8 cellular contexts compared by ENCODE assay signal in genomic region chr3:16448691-16449090, GRCh38.
DNase-seq lines count a peak whose midpoint lies in the region; ATAC-seq, FAIRE-seq and TF ChIP-seq lines count a peak whose summit lies in the region.

No MANE protein-coding gene starts in this region.

- DNase-seq in A549 (ENCODE audit: low read depth in 1 of 2, low spot score in 1 of 2): peak; percentile 25 to 46
- peak; percentile 98 for DNase-seq in HCEC 1CT
- peak in 1 of 2 donors; percentile 41 for DNase-seq in activated naive CD4-positive, alpha-beta T cell treated with anti-CD3 and anti-CD28 coated beads, Interleukin-2, amount 50 U/mL, for 72 hours (ENCODE audit: low spot score in 2 of 2)
- DNase-seq in hepatic stellate cell (ENCODE audit: low spot score): peak; percentile 74
- DNase-seq in stimulated activated CD4-positive, alpha-beta T cell treated with anti-CD3 and anti-CD28 coated beads, Interleukin-1b, Interleukin-23, amount 100 ng/mL, for 24 hours (ENCODE audit: low read depth in 4 of 4, low spot score in 1 of 4): peak in 3 of 4 experiments; percentile 19 to 34 (median 21)
- DNase-seq in effector memory CD8-positive, alpha-beta T cell: no peak
- no peak for DNase-seq in DMS153 (lab: John Stamatoyannopoulos, UW)

- H3K27me3 Mint-ChIP-seq in effector memory CD8-positive, alpha-beta T cell: no peaks in the 10 kb centered on the region

- no peak; a peak in 1 of 5 replicates for TF ChIP-seq RAD21 in A549 (conservative IDR thresholded peaks at IDR 0.05 in 1 of 2, IDR thresholded peaks at IDR 0.05 in 1 of 2)

- H3K4me1 ChIP-seq in A549: peaks cover 18% of the 10 kb centered on the region

- no peaks in the 10 kb centered on the region for H3K9me3 ChIP-seq in A549

- peak overlapping the region; percentile 0 to 70; a peak in 4 of 6 replicates for H3K27ac ChIP-seq in A549

- no peak for TF ChIP-seq POLR2A in A549 (IDR thresholded peaks at IDR 0.05; ENCODE audit: low read length)

- H3K27ac Mint-ChIP-seq in activated naive CD4-positive, alpha-beta T cell treated with anti-CD3 and anti-CD28 coated beads, Interleukin-2, amount 50 U/mL, for 72 hours: peak overlapping the region; percentile 8 to 66
- peak overlapping the region in 1 of 2 donors; percentile 78 for H3K27ac Mint-ChIP-seq in effector memory CD8-positive, alpha-beta T cell

- H3K4me1 Mint-ChIP-seq in effector memory CD8-positive, alpha-beta T cell (ENCODE audit: low read depth in 2 of 2): peaks cover 15 to 42% of the 10 kb centered on the region in 2 donors

- FAIRE-seq in A549 (lab: Jason Lieb, UNC): no peak

- CTCF ChIA-PET in A549 (lab: Yijun Ruan, JAX): no interaction called here

- no peak overlapping the region for H3K4me3 ChIP-seq in A549

- POLR2A ChIA-PET in A549 (lab: Yijun Ruan, JAX): no interaction called here

- peak overlapping the region; percentile 32 for H3K4me2 ChIP-seq in A549

- peaks cover 15 to 75% of the 10 kb centered on the region in 2 donors for H3K36me3 Mint-ChIP-seq in activated naive CD4-positive, alpha-beta T cell treated with anti-CD3 and anti-CD28 coated beads, Interleukin-2, amount 50 U/mL, for 72 hours
- peaks cover 9% of the 10 kb centered on the region for H3K36me3 Mint-ChIP-seq in effector memory CD8-positive, alpha-beta T cell (ENCODE audit: insufficient read depth)

- no peak overlapping the region for H3K4me3 Mint-ChIP-seq in effector memory CD8-positive, alpha-beta T cell

- no peaks in the 10 kb centered on the region for H3K9me3 Mint-ChIP-seq in activated naive CD4-positive, alpha-beta T cell treated with anti-CD3 and anti-CD28 coated beads, Interleukin-2, amount 50 U/mL, for 72 hours
- H3K9me3 Mint-ChIP-seq in effector memory CD8-positive, alpha-beta T cell: no peaks in the 10 kb centered on the region

- TF ChIP-seq EP300 in A549 (IDR thresholded peaks at IDR 0.05): no peak

- TF ChIP-seq CTCF in A549 (IDR thresholded peaks at IDR 0.05): no peak

- peak; percentile 91 to 94 for ATAC-seq in A549
- peak; percentile 87 to 98 for ATAC-seq in activated naive CD4-positive, alpha-beta T cell treated with anti-CD3 and anti-CD28 coated beads, Interleukin-2, amount 50 U/mL, for 72 hours
- ATAC-seq in HG03354 (IDR thresholded peaks at IDR 0.05; ENCODE audit: poor library complexity, severe bottlenecking, unreplicated experiment): no peak
- ATAC-seq in effector memory CD8-positive, alpha-beta T cell (replicated peaks): no peak

- 11% methylated on average over 6 of the region's 6 CpGs for WGBS in A549 (ENCODE audit: missing lambda C conversion rate)

TF ChIP-seq in A549, 52 proteins besides CTCF, POLR2A, EP300 and RAD21:
- TF ChIP-seq SMC3 (IDR thresholded peaks at IDR 0.05): 0 out of 3 replicates have a peak, but pooled peaks have one; percentile 8
- 0 out of 2 replicates have a peak, but pooled peaks have one; percentile 17 for TF ChIP-seq MAX (IDR thresholded peaks at IDR 0.05)
- peak; percentile 42; the same call in 1 of the 2 replicates for TF ChIP-seq FOSL2 (IDR thresholded peaks at IDR 0.05)
- TF ChIP-seq FOSL2 (CRISPR knock-in tag; IDR thresholded peaks at IDR 0.05): no peak
- TF ChIP-seq E2F6 (IDR thresholded peaks at IDR 0.05; ENCODE audit: borderline replicate concordance, low read depth): no peak
- TF ChIP-seq FOSB (CRISPR knock-in tag; IDR thresholded peaks at IDR 0.05): no peak

Comparison
In these comparisons a context has a peak if more than half of its experiments do, and no peak if none do; other contexts are left out.
1. ATAC-seq: peak in A549 (2 of 2) and activated naive CD4-positive, alpha-beta T cell treated with anti-CD3 and anti-CD28 coated beads, Interleukin-2, amount 50 U/mL, for 72 hours (2 of 2); none in HG03354 (single experiment) and effector memory CD8-positive, alpha-beta T cell (single experiment).
2. DNase-seq: peak in A549 (2 of 2), HCEC 1CT (single experiment), hepatic stellate cell (single experiment) and stimulated activated CD4-positive, alpha-beta T cell treated with anti-CD3 and anti-CD28 coated beads, Interleukin-1b, Interleukin-23, amount 100 ng/mL, for 24 hours (3 of 4); none in effector memory CD8-positive, alpha-beta T cell (0 of 3) and DMS153 (single experiment).